In the genomic region with DNA sequence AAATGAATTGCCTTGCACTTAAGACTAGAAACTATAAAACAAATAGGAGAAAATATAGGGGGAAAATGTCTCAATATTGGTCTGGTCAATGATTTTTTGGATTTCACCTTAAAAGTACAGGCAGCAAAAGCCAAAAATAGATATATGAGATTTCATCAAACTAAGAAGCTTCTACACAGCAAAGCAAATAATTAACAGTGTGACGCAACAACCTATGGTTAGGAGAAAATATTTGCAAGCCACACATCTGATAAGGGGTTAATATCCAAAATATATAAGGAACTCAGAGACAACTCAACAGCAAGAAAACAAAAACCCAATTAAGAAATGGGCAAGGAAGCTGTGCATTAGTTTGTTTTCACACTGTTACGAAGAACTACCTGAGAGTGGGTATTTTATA, we compare ENCODE assay signal across 20 cellular contexts.
"Had no signal": no experiment of that assay in that cellular context is flagged by ENCODE, and none has a peak within 500 bp of the region (broad histone marks: within the 10 kb centered on the region; RNA-seq: fewer than 3 reads in every experiment).

No MANE protein-coding gene starts in this region.

- H3K27ac Mint-ChIP-seq: dendritic cell treated with granulocyte-macrophage colony-stimulating factor and Interleukin-4, amounts not matched to agents 40 ng/mL and 50 ng/mL, for 4 days; effector memory CD8-positive, alpha-beta T cell; naive thymus-derived CD4-positive, alpha-beta T cell had no signal

- H3K9me3 ChIP-seq: colonic mucosa, gastrocnemius medialis had no signal

- H3K27me3 Mint-ChIP-seq: dendritic cell treated with granulocyte-macrophage colony-stimulating factor and Interleukin-4, amounts not matched to agents 40 ng/mL and 50 ng/mL, for 4 days had no signal

- H3K4me1 ChIP-seq: colonic mucosa, esophagus muscularis mucosa, gastrocnemius medialis, heart right ventricle, left lung, lower lobe of right lung had no signal

- H3K27me3 ChIP-seq: colonic mucosa, esophagus muscularis mucosa, gastrocnemius medialis, heart right ventricle, left lung had no signal

- H3K4me3 ChIP-seq: colonic mucosa, esophagus muscularis mucosa, gastrocnemius medialis, heart right ventricle, left lung, lower lobe of right lung had no signal

- H3K4me1 Mint-ChIP-seq: naive thymus-derived CD4-positive, alpha-beta T cell had no signal

- H3K36me3 ChIP-seq: colonic mucosa, esophagus muscularis mucosa, gastrocnemius medialis, heart right ventricle, left lung, lower lobe of right lung had no signal

- H3K27ac ChIP-seq: colonic mucosa, esophagus muscularis mucosa, gastrocnemius medialis, heart right ventricle, left lung, lower lobe of right lung had no signal

- H3K4me3 Mint-ChIP-seq: dendritic cell treated with granulocyte-macrophage colony-stimulating factor and Interleukin-4, amounts not matched to agents 40 ng/mL and 50 ng/mL, for 4 days; effector memory CD8-positive, alpha-beta T cell; naive thymus-derived CD4-positive, alpha-beta T cell had no signal

- DNase-seq: colonic mucosa; cortex of kidney; effector CD8-positive, alpha-beta T cell; effector memory CD8-positive, alpha-beta T cell; foreskin fibroblast; foreskin melanocyte; gastrocnemius medialis; glutamatergic neuron; head of caudate nucleus; heart right ventricle; hippocampal formation; left cardiac atrium; left lung; left ventricle myocardium superior; lower lobe of right lung; mesenchymal stem cell; midbrain; naive thymus-derived CD4-positive, alpha-beta T cell had no signal

- ATAC-seq: effector memory CD8-positive, alpha-beta T cell; gastrocnemius medialis; heart right ventricle; left cardiac atrium; left lung; left ventricle myocardium superior; lower lobe of right lung; naive thymus-derived CD4-positive, alpha-beta T cell had no signal
